22 cellular contexts compared by ENCODE assay signal in the genomic region with DNA sequence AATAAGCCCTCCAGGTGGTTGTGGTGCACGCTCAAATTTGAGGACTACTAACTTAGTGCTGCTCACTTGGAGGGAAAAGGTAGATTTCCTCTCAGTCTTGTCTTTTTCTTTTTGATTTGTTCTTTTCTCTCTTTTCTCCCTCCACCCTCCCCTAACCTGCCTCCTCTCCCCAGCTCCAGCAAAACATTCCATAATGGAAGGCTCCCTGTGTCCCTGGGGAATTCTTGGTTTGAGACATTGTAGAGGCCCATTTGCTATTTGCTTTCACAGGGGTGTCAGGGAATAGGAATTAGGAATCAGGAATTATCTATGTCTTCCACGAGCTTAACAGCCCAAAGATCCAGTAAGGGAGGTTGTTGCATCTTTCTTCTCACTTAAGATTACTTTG.
A peak's percentile ranks its signal among the peaks of the same experiment; 100 is the strongest.
DNase-seq lines count a peak whose midpoint lies in the region; ATAC-seq, FAIRE-seq and TF ChIP-seq lines count a peak whose summit lies in the region.
"Had no signal": no experiment of that assay in that cellular context is flagged by ENCODE, and none has a peak within 500 bp of the region (broad histone marks: within the 10 kb centered on the region; RNA-seq: fewer than 3 reads in every experiment).

No MANE protein-coding gene starts in this region.

- no peak overlapping the region for H2BK15ac ChIP-seq in neuronal stem cell (ENCODE audit: low read length)

- H3K4me1 ChIP-seq in liver (ENCODE audit: control insufficient read depth in 4 of 4, insufficient read depth in 4 of 4, low read length in 3 of 4) (peaks cover 7 to 41% (median 19%) of the 10 kb centered on the region in 4 donors), HepG2 (ENCODE audit: insufficient read depth, low read length) (peaks cover 44% of the 10 kb centered on the region), right lobe of liver (peaks cover 0 to 39% (median 12%) of the 10 kb centered on the region in 4 donors), neuronal stem cell (ENCODE audit: control insufficient read depth in 2 of 2, insufficient read depth in 1 of 2, low read depth in 1 of 2, low read length in 2 of 2) (no peaks in the 10 kb centered on the region)
- H3K4me1 ChIP-seq in naive thymus-derived CD4-positive, alpha-beta T cell (ENCODE audit: control insufficient read depth in 2 of 2, insufficient read depth in 2 of 2, low read length in 2 of 2), result no peaks in the 10 kb centered on the region
- H3K4me1 ChIP-seq: testis had no signal

- H3K27me3 Mint-ChIP-seq in naive thymus-derived CD4-positive, alpha-beta T cell, result peaks cover 0 to 37% (median 7%) of the 10 kb centered on the region in 5 donors

- H3K4me2 ChIP-seq in HepG2 (ENCODE audit: low read depth, low read length), result no peak overlapping the region
- no peak overlapping the region for H3K4me2 ChIP-seq in neuronal stem cell (ENCODE audit: insufficient read depth, low read length, poor library complexity, severe bottlenecking)

- BruUV-seq in HepG2 (replicated peaks; lab: Mats Ljungman, UMichigan), result no TSS peak

- no peaks in the 10 kb centered on the region for H4K20me1 ChIP-seq in HepG2 (ENCODE audit: insufficient read depth, low read length)

- H2BK120ac ChIP-seq in neuronal stem cell (ENCODE audit: low read depth, low read length), result no peak overlapping the region

- no peak overlapping the region for H3K27ac Mint-ChIP-seq in naive thymus-derived CD4-positive, alpha-beta T cell
- H3K27ac Mint-ChIP-seq: activated T-helper 1 cell treated with anti-CD3 and anti-CD28 coated beads, Interleukin-12 subunit alpha, Interleukin-12 subunit beta, Interleukin-2, Interleukin-4 antibody, amounts not matched to agents 30 ng/mL and 10 ng/mL and 1 ng/mL, durations not matched to agents 14 hours and 24 hours and 36 hours; memory B cell had no signal

- H3K9ac ChIP-seq in liver (ENCODE audit: low read depth in 1 of 2, low read length in 2 of 2) (peak overlapping the region in 1 of 2 donors; percentile 82), HepG2 (ENCODE audit: insufficient read depth, low read depth, low read length) (no peak overlapping the region), neuronal stem cell (ENCODE audit: low read depth, low read length, poor library complexity) (no peak overlapping the region)

- H3K18ac ChIP-seq in neuronal stem cell (ENCODE audit: low read length), result no peak overlapping the region

- TF ChIP-seq RAD21 in liver (IDR thresholded peaks at IDR 0.05) (no peak), HepG2 (CRISPR knock-in tag; IDR thresholded peaks at IDR 0.05) (no peak)

- H3K4ac ChIP-seq in neuronal stem cell (ENCODE audit: low read length), result no peak overlapping the region

- H3K79me2 ChIP-seq in HepG2 (ENCODE audit: insufficient read depth, low read length), result peaks cover 19% of the 10 kb centered on the region

- H3K9me3 Mint-ChIP-seq in naive thymus-derived CD4-positive, alpha-beta T cell, result peaks cover 0 to 1% (median 0%) of the 10 kb centered on the region in 11 donors
- H3K9me3 Mint-ChIP-seq: activated T-helper 1 cell treated with anti-CD3 and anti-CD28 coated beads, Interleukin-12 subunit alpha, Interleukin-12 subunit beta, Interleukin-2, Interleukin-4 antibody, amounts not matched to agents 30 ng/mL and 10 ng/mL and 1 ng/mL, durations not matched to agents 14 hours and 24 hours and 36 hours; memory B cell; naive B cell had no signal

- POLR2A ChIA-PET in HepG2 (lab: Yijun Ruan, JAX), result no interaction called here
- POLR2A ChIA-PET in naive thymus-derived CD4-positive, alpha-beta T cell (lab: Charles Lee), result no interaction called here
- POLR2A ChIA-PET in HEK293T (lab: Yijun Ruan, JAX), result no interaction called here

- in situ Hi-C loops in HepG2 (cut with HindIII; ENCODE audit: extremely low pct_ligation_motif_present, low pct_unique_long_range_greater_than_20kb), result no loop called here

- H3K4me3 Mint-ChIP-seq in naive thymus-derived CD4-positive, alpha-beta T cell, result no peak overlapping the region
- H3K4me3 Mint-ChIP-seq: activated T-helper 1 cell treated with anti-CD3 and anti-CD28 coated beads, Interleukin-12 subunit alpha, Interleukin-12 subunit beta, Interleukin-2, Interleukin-4 antibody, amounts not matched to agents 30 ng/mL and 10 ng/mL and 1 ng/mL, durations not matched to agents 14 hours and 24 hours and 36 hours; memory B cell; naive B cell had no signal

- H3K14ac ChIP-seq in neuronal stem cell (ENCODE audit: low read length), result no peak overlapping the region

- no peaks in the 10 kb centered on the region for H3K36me3 Mint-ChIP-seq in naive thymus-derived CD4-positive, alpha-beta T cell
- H3K36me3 Mint-ChIP-seq: memory B cell, naive B cell had no signal

- FAIRE-seq in HepG2 (lab: Jason Lieb, UNC), result no peak
- FAIRE-seq: RCC 7860 had no signal

- H2AK5ac ChIP-seq in neuronal stem cell (ENCODE audit: low read depth, low read length), result no peak overlapping the region

- no peaks in the 10 kb centered on the region for H3K79me1 ChIP-seq in neuronal stem cell (ENCODE audit: low read depth, low read length)

- intact Hi-C loops in HepG2 (cut with micrococcal nuclease; ENCODE audit: unreplicated experiment) (no loop called here), right lobe of liver (cut with DNase I) (no loop called here)
- intact Hi-C loops in naive thymus-derived CD4-positive, alpha-beta T cell (cut with micrococcal nuclease), result no loop called here

- H3K23ac ChIP-seq in neuronal stem cell (ENCODE audit: low read depth, low read length, poor library complexity), result no peak overlapping the region

- no peaks in the 10 kb centered on the region for H3K36me3 ChIP-seq in liver (ENCODE audit: control insufficient read depth in 4 of 4, insufficient read depth in 3 of 4, low read depth in 1 of 4, low read length in 3 of 4)
- no peaks in the 10 kb centered on the region for H3K36me3 ChIP-seq in HepG2 (replicated peaks in 1 of 2; ENCODE audit: control insufficient read depth in 1 of 2, insufficient read depth in 2 of 2, low read length in 2 of 2)
- no peaks in the 10 kb centered on the region for H3K36me3 ChIP-seq in right lobe of liver
- H3K36me3 ChIP-seq in naive thymus-derived CD4-positive, alpha-beta T cell (ENCODE audit: control insufficient read depth in 2 of 3, insufficient read depth in 3 of 3, low read length in 3 of 3), result no peaks in the 10 kb centered on the region
- H3K36me3 ChIP-seq in neuronal stem cell (replicated peaks in 1 of 2; ENCODE audit: control insufficient read depth in 2 of 2, insufficient read depth in 2 of 2, low read length in 2 of 2), result no peaks in the 10 kb centered on the region

- H3K27ac ChIP-seq in liver (ENCODE audit: low read depth in 1 of 2, low read length in 2 of 2), result peak overlapping the region; percentile 72 to 94
- H3K27ac ChIP-seq in HepG2 (ENCODE audit: extremely low read length, insufficient read depth, low read length), result no peak overlapping the region
- peak overlapping the region; percentile 76 for H3K27ac ChIP-seq in VCaP
- H3K27ac ChIP-seq in right lobe of liver, result peak overlapping the region; percentile 56 to 88 (median 85)
- H3K27ac ChIP-seq in naive thymus-derived CD4-positive, alpha-beta T cell (ENCODE audit: low read depth, low read length), result no peak overlapping the region
- no peak overlapping the region for H3K27ac ChIP-seq in neuronal stem cell (replicated peaks; ENCODE audit: low read length)
- H3K27ac ChIP-seq: testis had no signal

- TF ChIP-seq CTCF in liver (IDR thresholded peaks at IDR 0.05; ENCODE audit: low read depth, low read length, missing input control), result no peak
- TF ChIP-seq CTCF in HepG2 (CRISPR knock-in tag; IDR thresholded peaks at IDR 0.05), result no peak
- no peak for TF ChIP-seq CTCF in VCaP (conservative IDR thresholded peaks at IDR 0.05)
- TF ChIP-seq CTCF in right lobe of liver (IDR thresholded peaks at IDR 0.05), result no peak

- CTCF ChIA-PET in HepG2 (lab: Yijun Ruan, JAX; ENCODE audit: low intra/inter-chr PET ratio, low total read pairs), result no interaction called here
- CTCF ChIA-PET in naive thymus-derived CD4-positive, alpha-beta T cell (lab: Charles Lee), result no interaction called here
- CTCF ChIA-PET in HEK293T (lab: Yijun Ruan, JAX), result no interaction called here

- DNase-seq in HepG2 (ENCODE audit: low spot score) (no peak), right lobe of liver (no peak), neuronal stem cell (ENCODE audit: low spot score) (no peak), HEK293T (ENCODE audit: extremely low spot score) (no peak)
- no peak for DNase-seq in naive thymus-derived CD4-positive, alpha-beta T cell
- DNase-seq: activated CD4-positive, alpha-beta T cell treated with anti-CD3 and anti-CD28 coated beads for 1 hour; C1 segment of cervical spinal cord; cerebellar nuclear complex; HCEC 1CT; IMR-90; left cardiac atrium; naive B cell; NCI-H2029; NCI-H446; occipital lobe; retina; testis had no signal

- no peak overlapping the region for H4K8ac ChIP-seq in neuronal stem cell (ENCODE audit: low read depth, low read length)

- TF ChIP-seq EP300 in HepG2 (IDR thresholded peaks at IDR 0.05; ENCODE audit: low read depth in 2 of 2, low read length in 2 of 2), result no peak
- no peak for TF ChIP-seq EP300 in HepG2 (CRISPR knock-in tag; IDR thresholded peaks at IDR 0.05; ENCODE audit: borderline replicate concordance)

- H3K4me3 ChIP-seq in liver (ENCODE audit: low read depth in 1 of 3, low read length in 3 of 3) (no peak overlapping the region), HepG2 (replicated peaks in 1 of 3; ENCODE audit: insufficient read depth in 1 of 3, low read depth in 2 of 3, low read length in 3 of 3) (no peak overlapping the region), right lobe of liver (no peak overlapping the region), neuronal stem cell (ENCODE audit: low read length in 2 of 2) (no peak overlapping the region)
- no peak overlapping the region for H3K4me3 ChIP-seq in naive thymus-derived CD4-positive, alpha-beta T cell (ENCODE audit: low read length)
- H3K4me3 ChIP-seq: testis had no signal

- H2BK5ac ChIP-seq in neuronal stem cell (ENCODE audit: low read length), result no peak overlapping the region

- ATAC-seq in HepG2, result no peak
- no peak for ATAC-seq in right lobe of liver
- ATAC-seq in naive thymus-derived CD4-positive, alpha-beta T cell, result no peak

- no peak overlapping the region for H2BK12ac ChIP-seq in neuronal stem cell (ENCODE audit: low read length)

- H3K9me3 ChIP-seq in liver (ENCODE audit: control insufficient read depth in 4 of 4, low read length in 3 of 4), result no peaks in the 10 kb centered on the region
- H3K9me3 ChIP-seq in HepG2 (ENCODE audit: low read length), result no peaks in the 10 kb centered on the region
- no peaks in the 10 kb centered on the region for H3K9me3 ChIP-seq in right lobe of liver
- H3K9me3 ChIP-seq in naive thymus-derived CD4-positive, alpha-beta T cell (ENCODE audit: control insufficient read depth in 2 of 3, low read length in 3 of 3), result no peaks in the 10 kb centered on the region
- no peaks in the 10 kb centered on the region for H3K9me3 ChIP-seq in neuronal stem cell (replicated peaks in 1 of 2; ENCODE audit: control insufficient read depth in 2 of 2, insufficient read depth in 1 of 2, low read depth in 1 of 2, low read length in 2 of 2)
- H3K9me3 ChIP-seq: testis had no signal

- H2AFZ ChIP-seq in HepG2 (ENCODE audit: low read length) (no peak overlapping the region), neuronal stem cell (ENCODE audit: low read length) (no peak overlapping the region)

- no peak overlapping the region for H4K91ac ChIP-seq in neuronal stem cell (ENCODE audit: low read depth, low read length, poor library complexity)

- H3K4me1 Mint-ChIP-seq in naive thymus-derived CD4-positive, alpha-beta T cell, result peaks cover 0 to 18% (median 0%) of the 10 kb centered on the region in 7 donors
- H3K4me1 Mint-ChIP-seq: memory B cell, naive B cell had no signal

- 88% methylated on average over 2 of the region's 2 CpGs for WGBS in liver
- WGBS in HepG2 (ENCODE audit: low lambda C conversion rate), result 90% methylated on average over 2 of the region's 2 CpGs
- 54% methylated on average over 2 of the region's 2 CpGs for WGBS in right lobe of liver (ENCODE audit: insufficient coverage, low coverage, low lambda C conversion rate, missing lambda C conversion rate)
- no CpG with 5 or more reads among the region's 2 CpGs for WGBS in neuronal stem cell (ENCODE audit: extremely low coverage in 2 of 2, insufficient read length in 2 of 2, insufficient replicate concordance in 1 of 2), 2 donors

- H3K27me3 ChIP-seq in liver (ENCODE audit: control insufficient read depth in 4 of 4, insufficient read depth in 4 of 4, low read length in 3 of 4) (no peaks in the 10 kb centered on the region), HepG2 (ENCODE audit: control insufficient read depth in 1 of 2, insufficient read depth in 2 of 2, low read length in 2 of 2) (no peaks in the 10 kb centered on the region), right lobe of liver (no peaks in the 10 kb centered on the region), neuronal stem cell (ENCODE audit: control insufficient read depth in 3 of 3, insufficient read depth in 3 of 3, low read depth in 1 of 3, low read length in 3 of 3) (no peaks in the 10 kb centered on the region)
- no peaks in the 10 kb centered on the region for H3K27me3 ChIP-seq in naive thymus-derived CD4-positive, alpha-beta T cell (ENCODE audit: control insufficient read depth in 2 of 2, insufficient read depth in 2 of 2, low read length in 2 of 2)
- H3K27me3 ChIP-seq: testis had no signal

- TF ChIP-seq POLR2A in HepG2 (IDR thresholded peaks at IDR 0.05; ENCODE audit: insufficient read depth in 1 of 2, low read depth in 2 of 2, low read length in 2 of 2) (no peak), right lobe of liver (IDR thresholded peaks at IDR 0.05) (no peak)

Comparison
In these comparisons a context has a peak if more than half of its experiments do, and no peak if none do; other contexts are left out.
1. H3K27ac ChIP-seq: peak in liver (2 of 2), VCaP (single experiment) and right lobe of liver (3 of 3); none in HepG2 (single experiment), naive thymus-derived CD4-positive, alpha-beta T cell (single experiment) and neuronal stem cell (single experiment).